In the genomic region with DNA sequence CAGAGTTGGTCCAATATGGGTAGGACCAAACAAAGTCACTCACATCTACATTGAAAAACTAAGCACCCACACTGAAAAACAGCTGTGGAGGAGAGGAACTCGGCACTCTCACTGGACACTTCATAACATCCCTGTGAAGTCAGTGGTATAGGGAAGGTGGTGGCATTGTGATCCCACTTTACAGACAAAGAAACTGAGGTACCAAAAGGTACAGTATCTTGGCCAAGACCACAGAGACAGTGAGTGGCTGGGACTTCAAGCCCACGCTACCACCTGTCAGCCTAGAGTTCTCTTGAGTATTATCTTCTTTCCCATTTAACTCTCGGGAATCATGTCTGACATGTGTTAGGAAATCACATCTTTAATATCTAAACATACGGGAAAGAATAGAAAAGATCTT, we compare ENCODE assay signal across 19 cellular contexts.
DNase-seq lines count a peak whose midpoint lies in the region; ATAC-seq, FAIRE-seq and TF ChIP-seq lines count a peak whose summit lies in the region.
"Had no signal": no experiment of that assay in that cellular context is flagged by ENCODE, and none has a peak within 500 bp of the region (broad histone marks: within the 10 kb centered on the region; RNA-seq: fewer than 3 reads in every experiment).

No MANE protein-coding gene starts in this region.

- H3K36me3 ChIP-seq in breast epithelium (no peaks in the 10 kb centered on the region), astrocyte (ENCODE audit: insufficient read depth, low read length) (no peaks in the 10 kb centered on the region), keratinocyte (ENCODE audit: control insufficient read depth in 2 of 2, extremely low read depth in 1 of 2, insufficient read depth in 2 of 2, low read length in 2 of 2) (no peaks in the 10 kb centered on the region), upper lobe of left lung (no peaks in the 10 kb centered on the region), stomach (no peaks in the 10 kb centered on the region)

- H3K27ac Mint-ChIP-seq in MCF 10A (ENCODE audit: low read depth, unreplicated experiment) (peak overlapping the region; percentile 95), astrocyte (ENCODE audit: unreplicated experiment) (no peak overlapping the region)
- H3K27ac Mint-ChIP-seq: B cell had no signal

- no peak overlapping the region for H3K27ac ChIP-seq in breast epithelium
- H3K27ac ChIP-seq in astrocyte (ENCODE audit: low read depth, low read length): no peak overlapping the region
- H3K27ac ChIP-seq in keratinocyte (ENCODE audit: control insufficient read depth, insufficient read depth, low read length): peak overlapping the region; percentile 55
- peak overlapping the region; percentile 2 to 75 (median 57) for H3K27ac ChIP-seq in upper lobe of left lung
- H3K27ac ChIP-seq in stomach: peak overlapping the region in 1 of 5 donors; percentile 22
- H3K27ac ChIP-seq: 22Rv1 had no signal

- peaks cover 62% of the 10 kb centered on the region for H3K4me1 Mint-ChIP-seq in MCF 10A (ENCODE audit: insufficient read depth, unreplicated experiment)
- H3K4me1 Mint-ChIP-seq in astrocyte (ENCODE audit: low read depth, unreplicated experiment): peaks cover 2% of the 10 kb centered on the region

- H3K9ac ChIP-seq in astrocyte (ENCODE audit: low read length) (no peak overlapping the region), keratinocyte (ENCODE audit: control insufficient read depth, extremely low read depth, insufficient read depth, low read length) (no peak overlapping the region)

- POLR2A ChIA-PET in MCF 10A (lab: Yijun Ruan, JAX): interaction anchor here (0.6 to 6.6 kb wide), 8 partner anchors 9 to 585 kb away, joined by 3 to 52 read pairs (median 4); partner anchors contain the start of gene RTCB

- H3K27me3 Mint-ChIP-seq in MCF 10A (ENCODE audit: insufficient read depth, unreplicated experiment) (no peaks in the 10 kb centered on the region), astrocyte (ENCODE audit: low read depth, unreplicated experiment) (peaks cover 6% of the 10 kb centered on the region)

- H3K9me1 ChIP-seq in keratinocyte (ENCODE audit: control insufficient read depth, extremely low read depth, insufficient read depth, low read length): peaks cover 4% of the 10 kb centered on the region

- no peak for TF ChIP-seq POLR2A in breast epithelium (IDR thresholded peaks at IDR 0.05)
- TF ChIP-seq POLR2A in upper lobe of left lung (IDR thresholded peaks at IDR 0.05): no peak
- no peak for TF ChIP-seq POLR2A in stomach (IDR thresholded peaks at IDR 0.05)

- H3K27me3 ChIP-seq in breast epithelium (no peaks in the 10 kb centered on the region), astrocyte (ENCODE audit: insufficient read depth, low read length) (peaks cover 6% of the 10 kb centered on the region), keratinocyte (ENCODE audit: control insufficient read depth, extremely low read depth, insufficient read depth, low read length) (no peaks in the 10 kb centered on the region), upper lobe of left lung (no peaks in the 10 kb centered on the region), stomach (peaks cover 0 to 19% (median 0%) of the 10 kb centered on the region in 3 donors)

- H3K4me3 Mint-ChIP-seq in MCF 10A (ENCODE audit: unreplicated experiment) (peak overlapping the region; percentile 47), astrocyte (ENCODE audit: unreplicated experiment) (no peak overlapping the region)
- H3K4me3 Mint-ChIP-seq: B cell had no signal

- dilution Hi-C loops in keratinocyte (cut with MboI; ENCODE audit: extremely low pct_ligation_motif_present, low sequenced_read_pairs): no loop called here

- H3K9me3 ChIP-seq in breast epithelium: no peaks in the 10 kb centered on the region
- H3K9me3 ChIP-seq in astrocyte (ENCODE audit: insufficient read depth, low read depth, low read length): no peaks in the 10 kb centered on the region
- H3K9me3 ChIP-seq in keratinocyte (ENCODE audit: control insufficient read depth, low read depth, low read length): no peaks in the 10 kb centered on the region
- no peaks in the 10 kb centered on the region for H3K9me3 ChIP-seq in upper lobe of left lung
- no peaks in the 10 kb centered on the region for H3K9me3 ChIP-seq in stomach

- intact Hi-C loops in MCF 10A (cut with micrococcal nuclease) (loop anchor here (1.0 kb wide), 1 partner anchor 467 kb away; no protein-coding TSS in a partner anchor), breast epithelium (cut with DNase I; ENCODE audit: low total_unique reads) (loop anchor here (10.0 kb wide), 1 partner anchor 461 kb away; no protein-coding TSS in a partner anchor), stomach (cut with DNase I; ENCODE audit: low total_unique reads) (loop anchor here (5.0 kb wide), 1 partner anchor 469 kb away; no protein-coding TSS in a partner anchor)

- H3K4me3 ChIP-seq in breast epithelium (no peak overlapping the region), astrocyte (ENCODE audit: insufficient read depth, low read depth, low read length) (no peak overlapping the region), keratinocyte (ENCODE audit: control insufficient read depth in 2 of 3, extremely low read depth in 1 of 3, insufficient read depth in 2 of 3, low read depth in 1 of 3, low read length in 3 of 3) (no peak overlapping the region), upper lobe of left lung (no peak overlapping the region), stomach (no peak overlapping the region)

- no peaks in the 10 kb centered on the region for H3K4me1 ChIP-seq in breast epithelium
- H3K4me1 ChIP-seq in astrocyte (ENCODE audit: insufficient read depth, low read length): peaks cover 4% of the 10 kb centered on the region
- peaks cover 44% of the 10 kb centered on the region for H3K4me1 ChIP-seq in keratinocyte (ENCODE audit: control insufficient read depth, extremely low read depth, insufficient read depth, low read length)
- peaks cover 35 to 47% (median 41%) of the 10 kb centered on the region in 4 donors for H3K4me1 ChIP-seq in upper lobe of left lung
- peaks cover 0 to 19% (median 7%) of the 10 kb centered on the region in 4 donors for H3K4me1 ChIP-seq in stomach

- ATAC-seq in upper lobe of left lung (ENCODE audit: low FRiP score in 2 of 2): no peak

- CTCF ChIA-PET in MCF 10A (lab: Yijun Ruan, JAX): interaction anchor here (1.5 to 8.5 kb wide), 4 partner anchors 10 to 467 kb away, joined by 4 to 123 read pairs (median 20); no protein-coding TSS in a partner anchor

- H3K4me2 ChIP-seq in astrocyte (ENCODE audit: low read length) (no peak overlapping the region), keratinocyte (ENCODE audit: control insufficient read depth, extremely low read depth, insufficient read depth, low read depth, low read length) (peak overlapping the region; percentile 66)

- no peak for DNase-seq in MCF 10A (ENCODE audit: unreplicated experiment)
- DNase-seq in breast epithelium (ENCODE audit: low spot score in 2 of 2): no peak
- no peak for DNase-seq in astrocyte (ENCODE audit: low read depth)
- no peak for DNase-seq in keratinocyte (ENCODE audit: low read depth, low spot score)
- no peak for DNase-seq in upper lobe of left lung
- DNase-seq in activated effector memory CD4-positive, alpha-beta T cell treated with anti-CD3 and anti-CD28 coated beads, Interleukin-2, amount 50 U/mL, for 16 hours: no peak
- DNase-seq in AG08396 (ENCODE audit: low spot score): no peak
- DNase-seq in stomach: no peak
- DNase-seq: DMS79 treated with DMSO at 0.1 percent for 48 hours, KBM-7, NCI-H1694 treated with DMSO at 0.1 percent for 48 hours, NCI-H2107, NCI-H510A, NCI-H774, OCI-M1, RPMI8226 had no signal

- WGBS in upper lobe of left lung, 2 donors: 65 to 74% methylated on average over 4 of the region's 4 CpGs
- WGBS in stomach, 5 donors: 71 to 85% (median 73%) methylated on average over 4 of the region's 4 CpGs

- H3K79me2 ChIP-seq in astrocyte (ENCODE audit: insufficient read depth, low read length) (no peaks in the 10 kb centered on the region), keratinocyte (ENCODE audit: control insufficient read depth, insufficient read depth, low read length) (no peaks in the 10 kb centered on the region)

- TF ChIP-seq CTCF in MCF 10A (IDR thresholded peaks at IDR 0.05; ENCODE audit: unreplicated experiment): no peak
- no peak for TF ChIP-seq CTCF in breast epithelium (IDR thresholded peaks at IDR 0.05)
- TF ChIP-seq CTCF in astrocyte (IDR thresholded peaks at IDR 0.05; ENCODE audit: insufficient read depth, low read depth, low read length): no peak
- TF ChIP-seq CTCF in keratinocyte (optimal IDR thresholded peaks at IDR 0.05 in 1 of 3, IDR thresholded peaks at IDR 0.05 in 1 of 3, conservative IDR thresholded peaks at IDR 0.05 in 1 of 3; ENCODE audit: extremely low read depth in 1 of 3, insufficient read depth in 2 of 3, low read length in 3 of 3): no peak
- no peak for TF ChIP-seq CTCF in upper lobe of left lung (IDR thresholded peaks at IDR 0.05)
- TF ChIP-seq CTCF in stomach (IDR thresholded peaks at IDR 0.05): no peak

- peak; percentile 23 for FAIRE-seq in astrocyte (lab: Jason Lieb, UNC)
- peak; percentile 53 for FAIRE-seq in keratinocyte (lab: Jason Lieb, UNC)
- FAIRE-seq: H54 had no signal

- H3K9me3 Mint-ChIP-seq in MCF 10A (ENCODE audit: unreplicated experiment): no peaks in the 10 kb centered on the region
- no peaks in the 10 kb centered on the region for H3K9me3 Mint-ChIP-seq in astrocyte (ENCODE audit: unreplicated experiment)

- no peaks in the 10 kb centered on the region for H4K20me1 ChIP-seq in astrocyte (ENCODE audit: insufficient read depth, low read length)
- no peaks in the 10 kb centered on the region for H4K20me1 ChIP-seq in keratinocyte (ENCODE audit: control insufficient read depth, extremely low read depth, insufficient read depth, low read length)

- H2AFZ ChIP-seq in astrocyte (ENCODE audit: low read depth, low read length) (no peak overlapping the region), keratinocyte (ENCODE audit: control insufficient read depth, low read length) (no peak overlapping the region)

- TSS peak; percentile 94 for BruUV-seq in MCF 10A (replicated peaks; lab: Mats Ljungman, UMichigan)

- TF ChIP-seq EP300 in upper lobe of left lung (IDR thresholded peaks at IDR 0.05) (no peak), stomach (IDR thresholded peaks at IDR 0.05) (no peak)

- no peaks in the 10 kb centered on the region for H3K36me3 Mint-ChIP-seq in MCF 10A (ENCODE audit: insufficient read depth, unreplicated experiment)
- no peaks in the 10 kb centered on the region for H3K36me3 Mint-ChIP-seq in astrocyte (ENCODE audit: low read depth, unreplicated experiment)

Comparison
In these comparisons a context has a peak if more than half of its experiments do, and no peak if none do; other contexts are left out.
1. H3K27ac ChIP-seq: peak in keratinocyte (single experiment) and upper lobe of left lung (4 of 4); none in breast epithelium (0 of 2) and astrocyte (single experiment).